Comparison of ENCODE assay signal across 10 cellular contexts in genomic region chr6:23040899-23041298, GRCh38.
ATAC-seq and TF ChIP-seq lines count a peak whose summit lies in the region.
"Had no signal": no experiment of that assay in that cellular context is flagged by ENCODE, and none has a peak within 500 bp of the region (broad histone marks: within the 10 kb centered on the region; RNA-seq: fewer than 3 reads in every experiment).

No MANE protein-coding gene starts in this region.

- no peak overlapping the region for H3K4me2 ChIP-seq in neural cell (ENCODE audit: low read length)
- H3K4me2 ChIP-seq: A549; BLaER1; BLaER1 treated with 17β-estradiol and CSF1 and Interleukin-3, amounts not matched to agents 10 nM and 100 nM had no signal

- H2AFZ ChIP-seq in neural cell (ENCODE audit: low read depth, low read length): no peak overlapping the region

- ATAC-seq in HG03175 (IDR thresholded peaks at IDR 0.05; ENCODE audit: unreplicated experiment): no peak
- ATAC-seq: A549; CD8-positive, alpha-beta T cell had no signal

- H3K9me2 ChIP-seq in neural cell (ENCODE audit: insufficient read depth, low read length): no peaks in the 10 kb centered on the region

- no peaks in the 10 kb centered on the region for H3K36me3 ChIP-seq in neural cell (ENCODE audit: insufficient read depth, low read length)
- H3K36me3 ChIP-seq: BE2C; BLaER1; BLaER1 treated with 17β-estradiol and CSF1 and Interleukin-3, amounts not matched to agents 10 nM and 100 nM had no signal

- no peak for TF ChIP-seq RAD21 in neural cell (conservative IDR thresholded peaks at IDR 0.05)

- peaks cover 3% of the 10 kb centered on the region for H3F3A ChIP-seq in neural cell (ENCODE audit: insufficient read depth, low read length, poor library complexity, severe bottlenecking)

- H3K9ac ChIP-seq in neural cell (ENCODE audit: low read length): no peak overlapping the region
- H3K9ac ChIP-seq: BLaER1; BLaER1 treated with 17β-estradiol and CSF1 and Interleukin-3, amounts not matched to agents 10 nM and 100 nM had no signal

- H3K27ac ChIP-seq in neural cell (ENCODE audit: low read length): no peak overlapping the region
- H3K27ac ChIP-seq: 22Rv1; A549; BLaER1; BLaER1 treated with 17β-estradiol and CSF1 and Interleukin-3, amounts not matched to agents 10 nM and 100 nM; C4-2B had no signal

- H3K4me3 ChIP-seq in neural cell (ENCODE audit: low read length): no peak overlapping the region
- H3K4me3 ChIP-seq: A549; BLaER1; BLaER1 treated with 17β-estradiol and CSF1 and Interleukin-3, amounts not matched to agents 10 nM and 100 nM had no signal

- TF ChIP-seq EP300 in neural cell (conservative IDR thresholded peaks at IDR 0.05; ENCODE audit: poor library complexity, severe bottlenecking): peak; percentile 84

- H3K27me3 ChIP-seq in neural cell (ENCODE audit: insufficient read depth, low read depth, low read length): no peaks in the 10 kb centered on the region
- H3K27me3 ChIP-seq: BE2C; BLaER1; BLaER1 treated with 17β-estradiol and CSF1 and Interleukin-3, amounts not matched to agents 10 nM and 100 nM had no signal

- no peaks in the 10 kb centered on the region for H3K9me3 ChIP-seq in neural cell (ENCODE audit: low read length)
- H3K9me3 ChIP-seq: A549; BE2C; BLaER1; BLaER1 treated with 17β-estradiol and CSF1 and Interleukin-3, amounts not matched to agents 10 nM and 100 nM; Caco-2 had no signal

- H4K20me1 ChIP-seq in neural cell (ENCODE audit: insufficient read depth): no peaks in the 10 kb centered on the region
- H4K20me1 ChIP-seq: BLaER1; BLaER1 treated with 17β-estradiol and CSF1 and Interleukin-3, amounts not matched to agents 10 nM and 100 nM had no signal

- H3K79me2 ChIP-seq in neural cell (replicated peaks; ENCODE audit: insufficient read depth, low read length): no peaks in the 10 kb centered on the region

- no peak for TF ChIP-seq CTCF in neural cell (IDR thresholded peaks at IDR 0.05; ENCODE audit: poor library complexity, severe bottlenecking)

TF ChIP-seq in neural cell, 6 proteins besides CTCF, POLR2A, EP300 and RAD21:
- TF ChIP-seq SMC3 (conservative IDR thresholded peaks at IDR 0.05; ENCODE audit: poor library complexity) (no peak), POLR2AphosphoS5 (IDR thresholded peaks at IDR 0.05) (peak; percentile 77)
